14 cellular contexts compared by ENCODE assay signal in the genomic region with DNA sequence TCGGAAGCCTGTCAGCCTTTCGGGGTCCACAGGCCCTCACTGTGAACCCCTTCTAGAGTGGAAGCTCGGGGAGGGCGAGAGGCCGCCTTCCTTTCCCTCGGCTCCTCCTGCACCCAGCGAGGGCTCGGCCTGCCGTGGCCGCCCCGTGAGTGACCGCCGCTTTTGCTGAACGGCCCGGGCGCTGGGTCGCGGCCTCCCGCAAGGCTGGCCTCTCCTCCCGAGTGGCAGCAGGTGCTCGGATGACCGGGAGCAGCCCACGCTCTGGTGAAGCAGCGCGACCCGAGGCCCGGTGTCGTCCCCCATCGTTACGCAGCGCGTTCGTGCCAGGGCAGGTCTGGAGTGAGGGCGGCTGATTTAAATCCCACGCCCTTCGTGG. TPM values are rescaled to one million over a fixed set of nuclear protein-coding genes. Genes with fewer than 3 reads are reported as not detected.
DNase-seq lines count a peak whose midpoint lies in the region; TF ChIP-seq lines count a peak whose summit lies in the region.
"Had no signal": no experiment of that assay in that cellular context is flagged by ENCODE, and none has a peak within 500 bp of the region (broad histone marks: within the 10 kb centered on the region; RNA-seq: fewer than 3 reads in every experiment).

No MANE protein-coding gene starts in this region.

- DNase-seq in H7 = peak; percentile 73
- no peak for DNase-seq in brain microvascular endothelial cell
- DNase-seq in prostate gland (ENCODE audit: low spot score) = no peak
- DNase-seq in RPMI8226 = no peak
- no peak for DNase-seq in EL
- DNase-seq in midbrain (lab: John Stamatoyannopoulos, UW) = no peak
- DNase-seq in NCI-H1105 (lab: John Stamatoyannopoulos, UW) = no peak
- DNase-seq: activated naive CD4-positive, alpha-beta T cell treated with anti-CD3 and anti-CD28 coated beads for 36 hours; effector CD4-positive, alpha-beta T cell; NCI-H1417; NCI-H526 treated with DMSO at 0.1 percent for 48 hours; uterus had no signal

- H3K9ac ChIP-seq in iPS-20b (ENCODE audit: low read depth, low read length) = no peak overlapping the region

- TF ChIP-seq CTCF in brain microvascular endothelial cell (IDR thresholded peaks at IDR 0.05; ENCODE audit: low read depth, low read length, missing control alignments) (no peak), prostate gland (IDR thresholded peaks at IDR 0.05) (no peak)

- H3K4me1 ChIP-seq in iPS-20b (ENCODE audit: insufficient read depth, low read length) (peaks cover 16% of the 10 kb centered on the region), prostate gland (replicated peaks) (no peaks in the 10 kb centered on the region)
- H3K4me1 ChIP-seq: BE2C, uterus had no signal

- 69% methylated on average over 20 of the region's 36 CpGs for WGBS in prostate gland

- H3K27ac ChIP-seq in brain microvascular endothelial cell (no peak overlapping the region), iPS-20b (ENCODE audit: low read length) (no peak overlapping the region), prostate gland (no peak overlapping the region)
- H3K27ac ChIP-seq: uterus had no signal

- in situ Hi-C loops in brain microvascular endothelial cell (cut with HindIII; ENCODE audit: low pct_ligation_motif_present, low sequenced_read_pairs) = no loop called here

- intact Hi-C loops in prostate gland (cut with DNase I) = no loop called here

- H3K4me3 ChIP-seq in H7 (ENCODE audit: insufficient read depth, low read depth, low read length) (peak overlapping the region; percentile 52), brain microvascular endothelial cell (ENCODE audit: low read depth, low read length) (peak overlapping the region; percentile 53), iPS-20b (ENCODE audit: low read length) (peak overlapping the region; percentile 60; the same call in 1 of the 2 replicates), prostate gland (peak overlapping the region; percentile 19 to 36)
- H3K4me3 ChIP-seq: uterus had no signal

- H3K9me3 ChIP-seq in iPS-20b (ENCODE audit: insufficient read depth, low read depth, low read length) (peaks cover 3% of the 10 kb centered on the region; the same call in 1 of the 2 replicates), prostate gland (no peaks in the 10 kb centered on the region)
- H3K9me3 ChIP-seq: BE2C, uterus had no signal

- H3K27me3 ChIP-seq in H7 (ENCODE audit: control insufficient read depth, insufficient read depth, low read length) = peaks cover 25% of the 10 kb centered on the region
- H3K27me3 ChIP-seq in brain microvascular endothelial cell (replicated peaks) = peaks cover 22% of the 10 kb centered on the region
- H3K27me3 ChIP-seq in iPS-20b (ENCODE audit: insufficient read depth, low read length) = peaks cover 69% of the 10 kb centered on the region
- H3K27me3 ChIP-seq in prostate gland (replicated peaks; ENCODE audit: insufficient read depth) = no peaks in the 10 kb centered on the region
- H3K27me3 ChIP-seq: uterus had no signal

- TF ChIP-seq POLR2A in prostate gland (IDR thresholded peaks at IDR 0.05) = no peak

- H3K36me3 ChIP-seq in H7 (replicated peaks; ENCODE audit: control insufficient read depth, insufficient read depth, low read length) = no peaks in the 10 kb centered on the region
- H3K36me3 ChIP-seq in brain microvascular endothelial cell (replicated peaks) = no peaks in the 10 kb centered on the region
- no peaks in the 10 kb centered on the region for H3K36me3 ChIP-seq in iPS-20b (ENCODE audit: insufficient read depth, low read depth, low read length)
- H3K36me3 ChIP-seq in prostate gland = no peaks in the 10 kb centered on the region
- H3K36me3 ChIP-seq: BE2C, uterus had no signal

RNA-seq across cellular contexts. Expression of gene LRRK1, which starts 53.8 kb away (rescaled TPM):
- 3.3 and 6.6 TPM in 2 replicates for total RNA-seq in H7 (2014; rRNA removed; shearing (Covaris generic))
- total RNA-seq in prostate gland = 10 to 100 TPM; 18.6 to 20.3 TPM
